Comparison of ENCODE assay signal across 15 cellular contexts in genomic region chr19:31543456-31543855, GRCh38.
DNase-seq lines count a peak whose midpoint lies in the region; ATAC-seq and TF ChIP-seq lines count a peak whose summit lies in the region.
"Had no signal": no experiment of that assay in that cellular context is flagged by ENCODE, and none has a peak within 500 bp of the region (broad histone marks: within the 10 kb centered on the region; RNA-seq: fewer than 3 reads in every experiment).

No MANE protein-coding gene starts in this region.

- ATAC-seq in GM19463 (IDR thresholded peaks at IDR 0.05; ENCODE audit: unreplicated experiment), result no peak
- ATAC-seq: CD8-positive, alpha-beta T cell; HCT116 had no signal

- 91 to 100% methylated on average over 2 to 5 of the region's 5 CpGs for WGBS in endodermal cell (ENCODE audit: insufficient coverage in 1 of 2, insufficient read length in 1 of 2), 2 experiments

- H3K4me3 Mint-ChIP-seq in endodermal cell, result no peak overlapping the region
- H3K4me3 Mint-ChIP-seq: B cell; CD14-positive monocyte; CD8-positive, alpha-beta T cell had no signal

- peak overlapping the region in 8 of 11 experiments; percentile 26 to 69 (median 55); a peak in 16 of 22 replicates for H3K4me2 ChIP-seq in BLaER1 treated with 17β-estradiol and CSF1 and Interleukin-3, amounts not matched to agents 10 nM and 100 nM

- H3K27me3 Mint-ChIP-seq in endodermal cell (ENCODE audit: insufficient read depth), result peaks cover 5% of the 10 kb centered on the region
- H3K27me3 Mint-ChIP-seq: B cell had no signal

- TF ChIP-seq CTCF in endodermal cell (conservative IDR thresholded peaks at IDR 0.05), result no peak

- H3K4me3 ChIP-seq in BLaER1 treated with 17β-estradiol and CSF1 and Interleukin-3, amounts not matched to agents 10 nM and 100 nM, result no peak overlapping the region
- no peak overlapping the region for H3K4me3 ChIP-seq in endodermal cell (ENCODE audit: low read length)

- peaks cover 41% of the 10 kb centered on the region for H3K4me1 Mint-ChIP-seq in endodermal cell
- H3K4me1 Mint-ChIP-seq: B cell, CD14-positive monocyte had no signal

- peaks cover 0 to 19% (median 10%) of the 10 kb centered on the region in 10 experiments; a peak in 14 of 20 replicates for H3K4me1 ChIP-seq in BLaER1 treated with 17β-estradiol and CSF1 and Interleukin-3, amounts not matched to agents 10 nM and 100 nM
- peaks cover 5% of the 10 kb centered on the region for H3K4me1 ChIP-seq in endodermal cell (ENCODE audit: control insufficient read depth, insufficient read depth, low read length)

- H3K9me3 Mint-ChIP-seq in endodermal cell, result peaks cover 3% of the 10 kb centered on the region
- H3K9me3 Mint-ChIP-seq: CD8-positive, alpha-beta T cell had no signal

- H3K9ac ChIP-seq in BLaER1 treated with 17β-estradiol and CSF1 and Interleukin-3, amounts not matched to agents 10 nM and 100 nM, result no peak overlapping the region
- H3K9ac ChIP-seq in endodermal cell (ENCODE audit: extremely low read depth, low read length, poor library complexity, severe bottlenecking), result no peak overlapping the region

- no peaks in the 10 kb centered on the region for H3K36me3 Mint-ChIP-seq in endodermal cell (ENCODE audit: low read depth)
- H3K36me3 Mint-ChIP-seq: CD14-positive monocyte; CD8-positive, alpha-beta T cell had no signal

- no peaks in the 10 kb centered on the region for H3K36me3 ChIP-seq in BLaER1 treated with 17β-estradiol and CSF1 and Interleukin-3, amounts not matched to agents 10 nM and 100 nM
- H3K36me3 ChIP-seq in endodermal cell (ENCODE audit: control insufficient read depth, insufficient read depth, low read length), result no peaks in the 10 kb centered on the region

- peaks cover 4 to 36% (median 6%) of the 10 kb centered on the region in 11 experiments; a peak in 21 of 22 replicates for H3K9me3 ChIP-seq in BLaER1 treated with 17β-estradiol and CSF1 and Interleukin-3, amounts not matched to agents 10 nM and 100 nM (replicated peaks in 1 of 11)
- H3K9me3 ChIP-seq in endodermal cell (ENCODE audit: control insufficient read depth, low read length), result no peaks in the 10 kb centered on the region

- DNase-seq in DMS79 treated with DMSO at 0.1 percent for 48 hours (lab: John Stamatoyannopoulos, UW) (peak; percentile 90), endodermal cell (peak; percentile 13), retina (peak; percentile 48), DMS114 treated with DMSO at 0.1 percent for 48 hours (lab: John Stamatoyannopoulos, UW; ENCODE audit: unreplicated experiment) (no peak), NCI-H2171 treated with DMSO at 0.1 percent for 48 hours (lab: John Stamatoyannopoulos, UW) (no peak)
- DNase-seq: COR-L47, EL, GOT3 had no signal

- H3K27me3 ChIP-seq in BLaER1 treated with 17β-estradiol and CSF1 and Interleukin-3, amounts not matched to agents 10 nM and 100 nM, result no peaks in the 10 kb centered on the region
- peaks cover 8% of the 10 kb centered on the region for H3K27me3 ChIP-seq in endodermal cell (ENCODE audit: control insufficient read depth, insufficient read depth, low read length, poor library complexity, severe bottlenecking)

- no peak overlapping the region for H3K27ac Mint-ChIP-seq in endodermal cell
- H3K27ac Mint-ChIP-seq: B cell; CD14-positive monocyte; CD8-positive, alpha-beta T cell had no signal

- no peaks in the 10 kb centered on the region for H4K20me1 ChIP-seq in BLaER1 treated with 17β-estradiol and CSF1 and Interleukin-3, amounts not matched to agents 10 nM and 100 nM

- H3K27ac ChIP-seq in BLaER1 treated with 17β-estradiol and CSF1 and Interleukin-3, amounts not matched to agents 10 nM and 100 nM, result no peak overlapping the region
- H3K27ac ChIP-seq in endodermal cell (ENCODE audit: low read depth, low read length), result no peak overlapping the region
- H3K27ac ChIP-seq: HL-60 had no signal

Comparison
In these comparisons a context has a peak if more than half of its experiments do, and no peak if none do; other contexts are left out.
1. DNase-seq: peak in DMS79 treated with DMSO at 0.1 percent for 48 hours (single experiment), endodermal cell (single experiment) and retina (single experiment); none in DMS114 treated with DMSO at 0.1 percent for 48 hours (single experiment) and NCI-H2171 treated with DMSO at 0.1 percent for 48 hours (single experiment).